ENCODE assay signal across 17 cellular contexts in the genomic region with DNA sequence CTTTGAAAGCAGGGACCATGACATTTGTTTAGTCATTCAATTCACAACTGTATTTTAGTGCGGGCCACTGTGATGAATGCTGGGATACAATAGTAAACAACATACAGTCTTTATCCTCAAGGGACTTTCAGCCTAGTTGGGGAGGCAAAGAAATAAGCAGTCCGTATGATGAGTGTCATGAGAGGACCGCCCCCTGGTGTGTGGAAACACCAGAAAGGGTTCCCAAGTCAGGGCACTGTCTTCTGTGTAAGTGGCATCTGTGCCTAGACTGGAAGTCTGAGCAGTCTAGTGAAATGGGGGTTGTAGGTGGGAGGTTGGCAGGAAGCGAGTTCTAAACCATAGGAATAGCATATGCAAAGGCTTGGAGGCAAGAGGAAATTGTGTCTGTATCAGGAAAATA. TPM values are rescaled to one million over a fixed set of nuclear protein-coding genes. Genes with fewer than 3 reads are reported as not detected.
"Had no signal": no experiment of that assay in that cellular context is flagged by ENCODE, and none has a peak within 500 bp of the region (broad histone marks: within the 10 kb centered on the region; RNA-seq: fewer than 3 reads in every experiment).

No MANE protein-coding gene starts in this region.

- H3K27ac Mint-ChIP-seq: activated CD4-positive, alpha-beta memory T cell treated with anti-CD3 and anti-CD28 coated beads for 36 hours; activated naive CD8-positive, alpha-beta T cell treated with anti-CD3 and anti-CD28 coated beads, Interleukin-2, amount 10 ng/mL, durations not matched to agents 7 days and 5 days; natural killer cell; stimulated activated naive CD8-positive, alpha-beta T cell treated with anti-CD3 and anti-CD28 coated beads, Interleukin-15, amount 100 ng/mL, for 72 hours had no signal

- H3K9me3 Mint-ChIP-seq: activated CD4-positive, alpha-beta memory T cell treated with anti-CD3 and anti-CD28 coated beads for 36 hours; activated naive CD8-positive, alpha-beta T cell treated with anti-CD3 and anti-CD28 coated beads, Interleukin-2, amount 10 ng/mL, durations not matched to agents 7 days and 5 days; natural killer cell; stimulated activated naive CD8-positive, alpha-beta T cell treated with anti-CD3 and anti-CD28 coated beads, Interleukin-15, amount 100 ng/mL, for 72 hours had no signal

- H3K36me3 ChIP-seq: esophagus muscularis mucosa, uterus had no signal

- ATAC-seq: foreskin keratinocyte; left lobe of liver; natural killer cell; stimulated activated naive CD8-positive, alpha-beta T cell treated with anti-CD3 and anti-CD28 coated beads, Interleukin-15, amount 100 ng/mL, for 72 hours had no signal

- H3K9me3 ChIP-seq: esophagus muscularis mucosa, testis, uterus had no signal

- H3K36me3 Mint-ChIP-seq: activated CD4-positive, alpha-beta memory T cell treated with anti-CD3 and anti-CD28 coated beads for 36 hours; activated naive CD8-positive, alpha-beta T cell treated with anti-CD3 and anti-CD28 coated beads, Interleukin-2, amount 10 ng/mL, durations not matched to agents 7 days and 5 days; natural killer cell had no signal

- H3K4me3 Mint-ChIP-seq: activated CD4-positive, alpha-beta memory T cell treated with anti-CD3 and anti-CD28 coated beads for 36 hours; activated naive CD8-positive, alpha-beta T cell treated with anti-CD3 and anti-CD28 coated beads, Interleukin-2, amount 10 ng/mL, durations not matched to agents 7 days and 5 days; natural killer cell; stimulated activated naive CD8-positive, alpha-beta T cell treated with anti-CD3 and anti-CD28 coated beads, Interleukin-15, amount 100 ng/mL, for 72 hours had no signal

- DNase-seq: activated CD4-positive, alpha-beta memory T cell treated with anti-CD3 and anti-CD28 coated beads for 36 hours; activated CD4-positive, CD25-positive, alpha-beta regulatory T cell treated with anti-CD3 and anti-CD28 coated beads, Interleukin-2, amount 50 U/mL, for 72 hours; activated gamma-delta T cell treated with Interleukin-2 at 50 U/mL for 16 hours; activated naive CD8-positive, alpha-beta T cell treated with anti-CD3 and anti-CD28 coated beads, Interleukin-2, amount 10 ng/mL, durations not matched to agents 7 days and 5 days; activated T-cell treated with anti-CD3 and anti-CD28 coated beads, Interleukin-2, amount 50 U/mL, for 48 hours; aorta; dorsolateral prefrontal cortex; foreskin keratinocyte; head of caudate nucleus; natural killer cell; stimulated activated CD4-positive, alpha-beta T cell treated with anti-CD3 and anti-CD28 coated beads, Interleukin-15, amount 100 ng/mL, for 24 hours; stimulated activated CD4-positive, alpha-beta T cell treated with anti-CD3 and anti-CD28 coated beads, Interleukin-4, amount 100 ng/mL, for 24 hours; stimulated activated naive CD8-positive, alpha-beta T cell treated with anti-CD3 and anti-CD28 coated beads, Interleukin-15, amount 100 ng/mL, for 72 hours; testis; uterus had no signal

- H3K4me3 ChIP-seq: dorsolateral prefrontal cortex, esophagus muscularis mucosa, testis, uterus had no signal

- H3K27me3 ChIP-seq: dorsolateral prefrontal cortex, esophagus muscularis mucosa, testis, uterus had no signal

- H3K27me3 Mint-ChIP-seq: activated CD4-positive, alpha-beta memory T cell treated with anti-CD3 and anti-CD28 coated beads for 36 hours; activated naive CD8-positive, alpha-beta T cell treated with anti-CD3 and anti-CD28 coated beads, Interleukin-2, amount 10 ng/mL, durations not matched to agents 7 days and 5 days; stimulated activated naive CD8-positive, alpha-beta T cell treated with anti-CD3 and anti-CD28 coated beads, Interleukin-15, amount 100 ng/mL, for 72 hours had no signal

- H3K4me1 Mint-ChIP-seq: activated naive CD8-positive, alpha-beta T cell treated with anti-CD3 and anti-CD28 coated beads, Interleukin-2, amount 10 ng/mL, durations not matched to agents 7 days and 5 days; natural killer cell; stimulated activated naive CD8-positive, alpha-beta T cell treated with anti-CD3 and anti-CD28 coated beads, Interleukin-15, amount 100 ng/mL, for 72 hours had no signal

- H3K4me1 ChIP-seq: esophagus muscularis mucosa, foreskin keratinocyte, testis, uterus had no signal

- H3K27ac ChIP-seq: dorsolateral prefrontal cortex, esophagus muscularis mucosa, foreskin keratinocyte, testis, uterus had no signal

RNA-seq across cellular contexts. Expression of a gene that starts 6.8 kb away (rescaled TPM):
- polyA plus RNA-seq: aorta had no signal
